ENCODE assay signal across 8 cellular contexts in genomic region chr2:120675460-120676130, GRCh38.
A peak's percentile ranks its signal among the peaks of the same experiment; 100 is the strongest.
DNase-seq lines count a peak whose midpoint lies in the region; ATAC-seq and TF ChIP-seq lines count a peak whose summit lies in the region.

No MANE protein-coding gene starts in this region.

- no peak for ATAC-seq in GM19463 (IDR thresholded peaks at IDR 0.05; ENCODE audit: unreplicated experiment)

- peaks cover 51% of the 10 kb centered on the region for H3K27me3 Mint-ChIP-seq in osteocyte (ENCODE audit: unreplicated experiment)

- peaks cover 2% of the 10 kb centered on the region for H3K4me1 Mint-ChIP-seq in osteocyte (ENCODE audit: unreplicated experiment)

- no peaks in the 10 kb centered on the region for H3K9me3 Mint-ChIP-seq in osteocyte (ENCODE audit: unreplicated experiment)

- H3K4me3 ChIP-seq in fibroblast of villous mesenchyme (ENCODE audit: low read depth, low read length): no peak overlapping the region

- TF ChIP-seq CTCF in fibroblast of villous mesenchyme (IDR thresholded peaks at IDR 0.05; ENCODE audit: insufficient read depth, low read depth, low read length) (peak; percentile 82), osteocyte (IDR thresholded peaks at IDR 0.05) (peak; percentile 81)

- no peak overlapping the region for H3K27ac Mint-ChIP-seq in osteocyte (ENCODE audit: unreplicated experiment)

- H3K36me3 Mint-ChIP-seq in osteocyte (ENCODE audit: unreplicated experiment): no peaks in the 10 kb centered on the region

- no peak overlapping the region for H3K4me3 Mint-ChIP-seq in osteocyte (ENCODE audit: unreplicated experiment)

- DNase-seq in activated effector memory CD4-positive, alpha-beta T cell treated with anti-CD3 and anti-CD28 coated beads, Interleukin-2, amount 50 U/mL, for 16 hours: peak; percentile 75
- no peak for DNase-seq in activated effector memory CD4-positive, alpha-beta T cell treated with Interleukin-2 at 50 U/mL for 16 hours
- DNase-seq in NCI-H510A (lab: John Stamatoyannopoulos, UW) (peak; percentile 3), activated T-cell treated with anti-CD3 and anti-CD28 coated beads for 24 hours (ENCODE audit: low read depth) (peak; percentile 18), fibroblast of villous mesenchyme (ENCODE audit: low read depth) (peak; percentile 53), osteocyte (ENCODE audit: extremely low spot score, unreplicated experiment) (no peak), NCI-H1436 (lab: John Stamatoyannopoulos, UW) (no peak)

Comparison
In these comparisons a context has a peak if more than half of its experiments do, and no peak if none do; other contexts are left out.
1. DNase-seq: peak in activated effector memory CD4-positive, alpha-beta T cell treated with anti-CD3 and anti-CD28 coated beads, Interleukin-2, amount 50 U/mL, for 16 hours (single experiment), NCI-H510A (single experiment), activated T-cell treated with anti-CD3 and anti-CD28 coated beads for 24 hours (single experiment) and fibroblast of villous mesenchyme (single experiment); none in activated effector memory CD4-positive, alpha-beta T cell treated with Interleukin-2 at 50 U/mL for 16 hours (single experiment), osteocyte (single experiment) and NCI-H1436 (single experiment).